8 cellular contexts compared by ENCODE assay signal in the genomic region with DNA sequence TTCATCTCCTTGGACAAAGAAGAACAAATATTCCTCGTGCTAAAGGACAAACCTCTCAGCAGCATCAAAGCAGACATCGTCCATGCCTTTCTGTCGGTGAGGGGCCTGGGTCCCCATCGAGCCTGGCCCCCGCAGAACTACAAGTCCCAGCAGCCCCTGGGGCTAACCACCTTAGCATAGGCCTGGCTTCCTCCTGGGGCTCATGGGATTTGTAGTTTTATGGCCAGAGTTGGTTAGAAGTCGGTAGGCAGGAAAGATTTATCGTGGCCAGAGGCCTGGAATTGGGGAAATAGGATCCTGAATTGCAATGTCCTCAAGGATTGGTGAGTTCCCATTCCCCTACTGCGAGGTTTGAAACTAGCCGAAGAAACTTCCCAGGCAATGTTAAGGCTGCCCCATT. TPM values are rescaled to one million over a fixed set of nuclear protein-coding genes. Genes with fewer than 3 reads are reported as not detected.
DNase-seq lines count a peak whose midpoint lies in the region; TF ChIP-seq lines count a peak whose summit lies in the region.

No MANE protein-coding gene starts in this region.

- no peaks in the 10 kb centered on the region for H3K9me3 ChIP-seq in ascending aorta

- intact Hi-C loops in ascending aorta (cut with DNase I) = no loop called here

- H3K36me3 ChIP-seq in ascending aorta = peaks cover 24 to 36% of the 10 kb centered on the region in 2 donors

- no peak overlapping the region for H3K4me3 Mint-ChIP-seq in endothelial cell (ENCODE audit: unreplicated experiment)

- H3K27ac Mint-ChIP-seq in endothelial cell (ENCODE audit: unreplicated experiment) = peak overlapping the region; percentile 87

- peaks cover 9% of the 10 kb centered on the region for H3K4me1 Mint-ChIP-seq in endothelial cell (ENCODE audit: unreplicated experiment)

- TF ChIP-seq CTCF in GM10266 (IDR thresholded peaks at IDR 0.05; ENCODE audit: control insufficient read depth, insufficient read depth, low read depth, missing control alignments) (no peak), endothelial cell (IDR thresholded peaks at IDR 0.05; ENCODE audit: unreplicated experiment) (no peak), ascending aorta (IDR thresholded peaks at IDR 0.05) (no peak)

- H3K27me3 ChIP-seq in ascending aorta = no peaks in the 10 kb centered on the region

- DNase-seq in GM10266 (ENCODE audit: extremely low spot score) = peak; percentile 85
- peak; percentile 1 for DNase-seq in NCI-H1092 treated with DMSO at 0.1 percent for 48 hours (lab: John Stamatoyannopoulos, UW)
- DNase-seq in activated CD4-positive, alpha-beta T cell treated with anti-CD3 and anti-CD28 coated beads, Interleukin-2, amount 50 U/mL, for 1 hour = peak; percentile 57
- DNase-seq in endothelial cell (ENCODE audit: low spot score) = peak; percentile 60
- peak; percentile 49 to 55 for DNase-seq in stimulated activated CD4-positive, alpha-beta T cell treated with anti-CD3 and anti-CD28 coated beads, Interleukin-2, amount 100 ng/mL, for 48 hours
- DNase-seq in kidney tubule cell (ENCODE audit: low spot score) = no peak
- DNase-seq in ascending aorta (ENCODE audit: low spot score in 2 of 2) = no peak
- DNase-seq in mesenteric fat pad (ENCODE audit: low spot score) = no peak

- no peak overlapping the region for H3K27ac ChIP-seq in ascending aorta

- H3K9me3 Mint-ChIP-seq in endothelial cell (ENCODE audit: unreplicated experiment) = no peaks in the 10 kb centered on the region

- peaks cover 32% of the 10 kb centered on the region for H3K36me3 Mint-ChIP-seq in endothelial cell (ENCODE audit: low read depth, unreplicated experiment)

- H3K27me3 Mint-ChIP-seq in endothelial cell (ENCODE audit: unreplicated experiment) = peaks cover 15% of the 10 kb centered on the region

- H3K4me3 ChIP-seq in ascending aorta = no peak overlapping the region

- H3K4me1 ChIP-seq in ascending aorta = peaks cover 0 to 7% of the 10 kb centered on the region in 2 donors

RNA-seq across cellular contexts. Expression of a gene that starts 19.6 kb away (rescaled TPM):
- total RNA-seq in endothelial cell (ENCODE audit: unreplicated experiment) (not detected), ascending aorta (not detected), mesenteric fat pad (7.1 TPM)

RNA-seq across cellular contexts. Expression of a gene that starts 21.7 kb away (rescaled TPM):
- total RNA-seq in endothelial cell (ENCODE audit: unreplicated experiment) = 14.1 TPM
- 6.5 TPM for total RNA-seq in ascending aorta
- 1.2 TPM for total RNA-seq in mesenteric fat pad

RNA-seq across cellular contexts. Expression of a gene that starts 25.6 kb away (rescaled TPM):
- 24.6 TPM for total RNA-seq in endothelial cell (ENCODE audit: unreplicated experiment)
- 72.7 TPM for total RNA-seq in ascending aorta
- 20.2 TPM for total RNA-seq in mesenteric fat pad

RNA-seq across cellular contexts. Expression of a gene that starts 34.2 kb away (rescaled TPM):
- total RNA-seq in endothelial cell (ENCODE audit: unreplicated experiment) (18.4 TPM), ascending aorta (21.7 TPM), mesenteric fat pad (6.8 TPM)

RNA-seq across cellular contexts. Expression of a gene that starts 46.7 kb away (rescaled TPM):
- total RNA-seq in endothelial cell (ENCODE audit: unreplicated experiment) (65.6 TPM), ascending aorta (68.3 TPM), mesenteric fat pad (49.4 TPM)

Comparison
In these comparisons a context has a peak if more than half of its experiments do, and no peak if none do; other contexts are left out.
1. DNase-seq: peak in GM10266 (single experiment), NCI-H1092 treated with DMSO at 0.1 percent for 48 hours (single experiment), activated CD4-positive, alpha-beta T cell treated with anti-CD3 and anti-CD28 coated beads, Interleukin-2, amount 50 U/mL, for 1 hour (single experiment), endothelial cell (single experiment) and stimulated activated CD4-positive, alpha-beta T cell treated with anti-CD3 and anti-CD28 coated beads, Interleukin-2, amount 100 ng/mL, for 48 hours (2 of 2); none in kidney tubule cell (single experiment), ascending aorta (0 of 2) and mesenteric fat pad (single experiment).